In the genomic region with DNA sequence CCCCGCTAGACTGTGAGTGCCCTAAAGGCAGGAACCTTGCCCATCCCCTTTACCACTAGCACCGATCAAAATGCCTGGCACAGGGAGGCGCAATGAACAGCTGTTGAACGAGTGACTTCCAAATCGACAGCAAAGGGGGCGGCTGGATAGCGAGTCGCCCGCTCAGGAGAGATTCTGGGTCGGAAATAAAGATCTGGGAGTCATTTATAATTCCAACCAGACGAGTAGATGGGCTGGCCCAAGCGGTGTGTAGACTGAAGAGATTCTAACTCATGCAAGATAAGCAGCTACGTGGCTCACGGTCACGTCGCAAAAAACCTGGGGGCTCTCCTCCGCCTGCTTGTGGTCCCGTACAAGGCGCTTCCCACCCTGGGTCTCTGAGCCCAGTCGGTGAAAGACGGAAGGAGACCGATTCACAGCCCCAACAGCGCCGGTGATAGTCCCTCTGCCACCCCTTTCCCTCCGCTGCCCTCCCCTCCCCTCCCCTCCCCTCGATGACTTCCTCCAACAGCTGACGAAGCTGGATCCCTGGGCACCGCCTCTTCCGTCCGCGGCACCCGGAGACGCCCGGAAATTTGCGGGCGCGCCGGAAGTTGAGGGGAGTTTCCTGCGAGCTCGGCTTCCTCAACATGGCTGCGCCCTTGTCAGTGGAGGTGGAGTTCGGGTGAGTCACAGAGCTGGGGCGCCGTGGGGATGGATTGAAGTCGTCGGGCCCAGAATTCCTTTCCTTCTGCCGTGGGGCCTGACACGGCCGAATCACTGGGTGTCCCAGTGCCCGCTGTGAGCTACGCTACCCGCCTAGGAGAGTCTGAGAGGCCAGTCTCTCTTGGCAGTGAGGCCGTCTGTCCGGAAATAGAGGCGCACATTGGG, we compare ENCODE assay signal across 8 cellular contexts. TPM values are rescaled to one million over a fixed set of nuclear protein-coding genes. Genes with fewer than 3 reads are reported as not detected.
DNase-seq lines count a peak whose midpoint lies in the region; ATAC-seq and TF ChIP-seq lines count a peak whose summit lies in the region.

A gene (plus strand): TSS at position 623 of the 870 bp plus-strand sequence. CDS start 7 bp downstream, at position 630.

- H3K27ac ChIP-seq in liver (ENCODE audit: low read depth in 1 of 2, low read length in 2 of 2): peak within 1 kb of the TSS; percentile 84 to 87

- TF ChIP-seq RAD21 in liver (IDR thresholded peaks at IDR 0.05): no peak

- peaks cover 0 to 3% (median 0%) of the 10 kb centered on the region in 4 donors for H3K36me3 ChIP-seq in liver (ENCODE audit: control insufficient read depth in 4 of 4, insufficient read depth in 3 of 4, low read depth in 1 of 4, low read length in 3 of 4)

- DNase-seq in CD1c-positive myeloid dendritic cell (ENCODE audit: extremely low spot score) (peak; percentile 99), NCI-H82 (lab: John Stamatoyannopoulos, UW) (peak; percentile 96), dermis microvascular lymphatic vessel endothelial cell (ENCODE audit: low read depth in 2 of 2) (peak; percentile 89 to 98)
- peak; percentile 94 to 95 for DNase-seq in activated CD4-positive, alpha-beta T cell treated with anti-CD3 and anti-CD28 coated beads, Interleukin-2, amount 50 U/mL, for 48 hours
- DNase-seq in stimulated activated CD4-positive, alpha-beta T cell treated with anti-CD3 and anti-CD28 coated beads, Interleukin-4, amount 100 ng/mL, for 1 hour: peak; percentile 96

- no peaks in the 10 kb centered on the region for H3K27me3 ChIP-seq in liver (ENCODE audit: control insufficient read depth in 4 of 4, insufficient read depth in 4 of 4, low read length in 3 of 4)

- peaks cover 0 to 20% (median 17%) of the 10 kb centered on the region in 4 donors for H3K4me1 ChIP-seq in liver (ENCODE audit: control insufficient read depth in 4 of 4, insufficient read depth in 4 of 4, low read length in 3 of 4)

- H3K4me3 ChIP-seq in liver (ENCODE audit: low read depth in 1 of 3, low read length in 3 of 3): peak within 1 kb of the TSS; percentile 71 to 99 (median 78)

- ATAC-seq in GM19438 (IDR thresholded peaks at IDR 0.05; ENCODE audit: low read depth, unreplicated experiment) (peak; percentile 88), HG03571 (IDR thresholded peaks at IDR 0.05; ENCODE audit: unreplicated experiment) (peak; percentile 72)

- under 1% methylated on average over 55 of the region's 55 CpGs for WGBS in liver

- H3K9ac ChIP-seq in liver (ENCODE audit: low read depth in 1 of 2, low read length in 2 of 2): peak within 1 kb of the TSS; percentile 79 to 99

- H3K9me3 ChIP-seq in liver (ENCODE audit: control insufficient read depth in 4 of 4, low read length in 3 of 4): no peaks in the 10 kb centered on the region

- no peak for TF ChIP-seq CTCF in liver (IDR thresholded peaks at IDR 0.05; ENCODE audit: low read depth, low read length, missing input control)

TF ChIP-seq in liver, 16 proteins besides CTCF, POLR2A, EP300 and RAD21:
- TF ChIP-seq NR2F2 (IDR thresholded peaks at IDR 0.05): no peak
- TF ChIP-seq FOXA2 (IDR thresholded peaks at IDR 0.05): no peak
- peak; percentile 19 to 61 for TF ChIP-seq JUND (IDR thresholded peaks at IDR 0.05)
- TF ChIP-seq YY1 (IDR thresholded peaks at IDR 0.05): peak; percentile 99
- TF ChIP-seq, protein P1, sequence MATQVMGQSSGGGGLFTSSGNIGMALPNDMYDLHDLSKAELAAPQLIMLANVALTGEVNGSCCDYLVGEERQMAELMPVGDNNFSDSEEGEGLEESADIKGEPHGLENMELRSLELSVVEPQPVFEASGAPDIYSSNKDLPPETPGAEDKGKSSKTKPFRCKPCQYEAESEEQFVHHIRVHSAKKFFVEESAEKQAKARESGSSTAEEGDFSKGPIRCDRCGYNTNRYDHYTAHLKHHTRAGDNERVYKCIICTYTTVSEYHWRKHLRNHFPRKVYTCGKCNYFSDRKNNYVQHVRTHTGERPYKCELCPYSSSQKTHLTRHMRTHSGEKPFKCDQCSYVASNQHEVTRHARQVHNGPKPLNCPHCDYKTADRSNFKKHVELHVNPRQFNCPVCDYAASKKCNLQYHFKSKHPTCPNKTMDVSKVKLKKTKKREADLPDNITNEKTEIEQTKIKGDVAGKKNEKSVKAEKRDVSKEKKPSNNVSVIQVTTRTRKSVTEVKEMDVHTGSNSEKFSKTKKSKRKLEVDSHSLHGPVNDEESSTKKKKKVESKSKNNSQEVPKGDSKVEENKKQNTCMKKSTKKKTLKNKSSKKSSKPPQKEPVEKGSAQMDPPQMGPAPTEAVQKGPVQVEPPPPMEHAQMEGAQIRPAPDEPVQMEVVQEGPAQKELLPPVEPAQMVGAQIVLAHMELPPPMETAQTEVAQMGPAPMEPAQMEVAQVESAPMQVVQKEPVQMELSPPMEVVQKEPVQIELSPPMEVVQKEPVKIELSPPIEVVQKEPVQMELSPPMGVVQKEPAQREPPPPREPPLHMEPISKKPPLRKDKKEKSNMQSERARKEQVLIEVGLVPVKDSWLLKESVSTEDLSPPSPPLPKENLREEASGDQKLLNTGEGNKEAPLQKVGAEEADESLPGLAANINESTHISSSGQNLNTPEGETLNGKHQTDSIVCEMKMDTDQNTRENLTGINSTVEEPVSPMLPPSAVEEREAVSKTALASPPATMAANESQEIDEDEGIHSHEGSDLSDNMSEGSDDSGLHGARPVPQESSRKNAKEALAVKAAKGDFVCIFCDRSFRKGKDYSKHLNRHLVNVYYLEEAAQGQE (IDR thresholded peaks at IDR 0.05): peak; percentile 31
- no peak for TF ChIP-seq HNF4A (conservative IDR thresholded peaks at IDR 0.05)
- peak; percentile 91 to 99 for TF ChIP-seq GABPA (IDR thresholded peaks at IDR 0.05 in 1 of 2, conservative IDR thresholded peaks at IDR 0.05 in 1 of 2)
- TF ChIP-seq SP1 (IDR thresholded peaks at IDR 0.05): peak; percentile 55
- TF ChIP-seq, protein P2, sequence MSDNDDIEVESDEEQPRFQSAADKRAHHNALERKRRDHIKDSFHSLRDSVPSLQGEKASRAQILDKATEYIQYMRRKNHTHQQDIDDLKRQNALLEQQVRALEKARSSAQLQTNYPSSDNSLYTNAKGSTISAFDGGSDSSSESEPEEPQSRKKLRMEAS (IDR thresholded peaks at IDR 0.05): peak; percentile 95
- peak; percentile 38 for TF ChIP-seq FOXA1 (IDR thresholded peaks at IDR 0.05)
- TF ChIP-seq HNF4G (IDR thresholded peaks at IDR 0.05): no peak
- TF ChIP-seq, protein P3, sequence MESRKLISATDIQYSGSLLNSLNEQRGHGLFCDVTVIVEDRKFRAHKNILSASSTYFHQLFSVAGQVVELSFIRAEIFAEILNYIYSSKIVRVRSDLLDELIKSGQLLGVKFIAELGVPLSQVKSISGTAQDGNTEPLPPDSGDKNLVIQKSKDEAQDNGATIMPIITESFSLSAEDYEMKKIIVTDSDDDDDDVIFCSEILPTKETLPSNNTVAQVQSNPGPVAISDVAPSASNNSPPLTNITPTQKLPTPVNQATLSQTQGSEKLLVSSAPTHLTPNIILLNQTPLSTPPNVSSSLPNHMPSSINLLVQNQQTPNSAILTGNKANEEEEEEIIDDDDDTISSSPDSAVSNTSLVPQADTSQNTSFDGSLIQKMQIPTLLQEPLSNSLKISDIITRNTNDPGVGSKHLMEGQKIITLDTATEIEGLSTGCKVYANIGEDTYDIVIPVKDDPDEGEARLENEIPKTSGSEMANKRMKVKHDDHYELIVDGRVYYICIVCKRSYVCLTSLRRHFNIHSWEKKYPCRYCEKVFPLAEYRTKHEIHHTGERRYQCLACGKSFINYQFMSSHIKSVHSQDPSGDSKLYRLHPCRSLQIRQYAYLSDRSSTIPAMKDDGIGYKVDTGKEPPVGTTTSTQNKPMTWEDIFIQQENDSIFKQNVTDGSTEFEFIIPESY (IDR thresholded peaks at IDR 0.05): peak; percentile 66
- peak in 1 of 2 donors; percentile 27 for TF ChIP-seq RXRA (IDR thresholded peaks at IDR 0.05)
- TF ChIP-seq, protein P4, sequence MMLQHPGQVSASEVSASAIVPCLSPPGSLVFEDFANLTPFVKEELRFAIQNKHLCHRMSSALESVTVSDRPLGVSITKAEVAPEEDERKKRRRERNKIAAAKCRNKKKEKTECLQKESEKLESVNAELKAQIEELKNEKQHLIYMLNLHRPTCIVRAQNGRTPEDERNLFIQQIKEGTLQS (IDR thresholded peaks at IDR 0.05): no peak
- peak; percentile 35 for TF ChIP-seq TAF1 (conservative IDR thresholded peaks at IDR 0.05)
- peak; percentile 69 to 92 for TF ChIP-seq EGR1 (IDR thresholded peaks at IDR 0.05; ENCODE audit: low read depth in 2 of 2)

RNA-seq across cellular contexts. Expression of the gene that starts here (rescaled TPM):
- 47.8 and 66.2 TPM in 2 replicates for total RNA-seq in dermis microvascular lymphatic vessel endothelial cell
- 10 to 100 TPM; 12.1 to 17.3 TPM for total RNA-seq in liver
- polyA plus RNA-seq in liver: 10 to 100 TPM; 21.8 to 35.0 TPM

Comparison
In these comparisons a context has a peak if more than half of its experiments do, and no peak if none do; other contexts are left out.
1. Peak in every context shown above with its lines: DNase-seq, ATAC-seq, H3K4me3 ChIP-seq and H3K27ac ChIP-seq.